9 cellular contexts compared by ENCODE assay signal in the genomic region with DNA sequence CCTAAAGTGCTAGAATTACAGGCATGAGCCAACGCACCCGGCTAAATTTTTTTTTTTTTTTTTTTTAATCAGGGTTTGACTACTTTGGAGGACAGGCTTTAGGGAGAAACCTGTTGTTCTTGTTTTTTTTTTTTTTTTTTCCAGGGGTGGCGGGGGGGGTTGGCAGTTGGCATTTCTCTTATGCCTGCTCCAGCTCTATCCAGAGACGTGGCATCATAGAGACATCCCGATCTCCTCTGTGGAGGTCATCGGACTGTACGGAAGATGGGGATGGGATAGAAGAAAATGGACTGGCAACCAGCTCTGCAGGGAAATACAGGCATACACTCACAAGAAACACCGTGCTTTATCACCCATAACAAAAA.
DNase-seq lines count a peak whose midpoint lies in the region; ATAC-seq and TF ChIP-seq lines count a peak whose summit lies in the region.
"Had no signal": no experiment of that assay in that cellular context is flagged by ENCODE, and none has a peak within 500 bp of the region (broad histone marks: within the 10 kb centered on the region; RNA-seq: fewer than 3 reads in every experiment).

No MANE protein-coding gene starts in this region.

- peak overlapping the region; percentile 59 for H3K9ac ChIP-seq in adipocyte (ENCODE audit: low read length)

- peak overlapping the region; percentile 72 for H3K4me3 ChIP-seq in adipocyte (ENCODE audit: low read length)
- peak overlapping the region; percentile 3 for H3K4me3 ChIP-seq in kidney epithelial cell (ENCODE audit: low read depth, low read length)
- no peak overlapping the region for H3K4me3 ChIP-seq in A673 (ENCODE audit: low read depth, low read length, poor library complexity, severe bottlenecking)

- peaks cover 48% of the 10 kb centered on the region for H3K4me1 ChIP-seq in adipocyte (ENCODE audit: control insufficient read depth, insufficient read depth, low read length)
- peaks cover 17% of the 10 kb centered on the region for H3K4me1 ChIP-seq in A673 (ENCODE audit: insufficient read depth, low read length, poor library complexity, severe bottlenecking)

- H3K27me3 Mint-ChIP-seq in T-helper 2 cell treated with Interferon-gamma antibody and Interleukin-4, amounts not matched to agents 5 μg/mL and 100 μg/mL, for 36 hours (ENCODE audit: low read depth), result peaks cover 11% of the 10 kb centered on the region
- H3K27me3 Mint-ChIP-seq in stimulated activated naive CD8-positive, alpha-beta T cell treated with anti-CD3 and anti-CD28 coated beads, Interleukin-15, amount 100 ng/mL, for 72 hours, result no peaks in the 10 kb centered on the region

- intact Hi-C loops in A673 (cut with micrococcal nuclease; ENCODE audit: unreplicated experiment), result no loop called here

- no peak for ATAC-seq in stimulated activated naive CD8-positive, alpha-beta T cell treated with anti-CD3 and anti-CD28 coated beads, Interleukin-15, amount 100 ng/mL, for 72 hours

- DNase-seq in T-helper 2 cell treated with Interferon-gamma antibody and Interleukin-4, amounts not matched to agents 5 μg/mL and 100 μg/mL, for 36 hours (ENCODE audit: low spot score), result no peak
- no peak for DNase-seq in T-helper 2 cell
- no peak for DNase-seq in adipocyte (ENCODE audit: low read depth)
- DNase-seq in kidney epithelial cell (ENCODE audit: low read depth), result no peak
- no peak for DNase-seq in stimulated activated naive CD8-positive, alpha-beta T cell treated with anti-CD3 and anti-CD28 coated beads, Interleukin-15, amount 100 ng/mL, for 72 hours
- DNase-seq in A673 (ENCODE audit: low spot score), result no peak
- DNase-seq in A172 (ENCODE audit: low spot score), result no peak
- DNase-seq in stimulated activated naive CD4-positive, alpha-beta T cell (lab: John Stamatoyannopoulos, UW), result no peak
- DNase-seq: SW 1271 had no signal

- no peaks in the 10 kb centered on the region for H3K36me3 Mint-ChIP-seq in T-helper 2 cell treated with Interferon-gamma antibody and Interleukin-4, amounts not matched to agents 5 μg/mL and 100 μg/mL, for 36 hours (ENCODE audit: low read depth)

- peak overlapping the region; percentile 56 for H3K4me3 Mint-ChIP-seq in T-helper 2 cell treated with Interferon-gamma antibody and Interleukin-4, amounts not matched to agents 5 μg/mL and 100 μg/mL, for 36 hours
- H3K4me3 Mint-ChIP-seq in stimulated activated naive CD8-positive, alpha-beta T cell treated with anti-CD3 and anti-CD28 coated beads, Interleukin-15, amount 100 ng/mL, for 72 hours, result peak overlapping the region; percentile 72 to 81

- peak overlapping the region; percentile 19 for H3K27ac Mint-ChIP-seq in T-helper 2 cell treated with Interferon-gamma antibody and Interleukin-4, amounts not matched to agents 5 μg/mL and 100 μg/mL, for 36 hours
- H3K27ac Mint-ChIP-seq in stimulated activated naive CD8-positive, alpha-beta T cell treated with anti-CD3 and anti-CD28 coated beads, Interleukin-15, amount 100 ng/mL, for 72 hours, result no peak overlapping the region

- H3K9me3 ChIP-seq in adipocyte (ENCODE audit: control insufficient read depth, low read length) (no peaks in the 10 kb centered on the region), A673 (ENCODE audit: low read depth, low read length, poor library complexity, severe bottlenecking) (no peaks in the 10 kb centered on the region)

- TF ChIP-seq CTCF in kidney epithelial cell (IDR thresholded peaks at IDR 0.05; ENCODE audit: insufficient read depth, low read length, poor library complexity, severe bottlenecking) (no peak), A673 (conservative IDR thresholded peaks at IDR 0.05; ENCODE audit: low read depth, low read length) (no peak)

- H3K9me3 Mint-ChIP-seq in T-helper 2 cell treated with Interferon-gamma antibody and Interleukin-4, amounts not matched to agents 5 μg/mL and 100 μg/mL, for 36 hours, result peaks cover 5% of the 10 kb centered on the region
- no peaks in the 10 kb centered on the region for H3K9me3 Mint-ChIP-seq in stimulated activated naive CD8-positive, alpha-beta T cell treated with anti-CD3 and anti-CD28 coated beads, Interleukin-15, amount 100 ng/mL, for 72 hours

- H3K27me3 ChIP-seq in adipocyte (replicated peaks; ENCODE audit: control insufficient read depth, insufficient read depth, low read length) (no peaks in the 10 kb centered on the region), kidney epithelial cell (ENCODE audit: control insufficient read depth, insufficient read depth, low read length) (no peaks in the 10 kb centered on the region), A673 (replicated peaks; ENCODE audit: insufficient read depth, low read depth, low read length, poor library complexity) (no peaks in the 10 kb centered on the region)

- POLR2A ChIA-PET in A673 (lab: Charles Lee; ENCODE audit: low non-redundant PET), result no interaction called here

- H3K27ac ChIP-seq in A673 (ENCODE audit: low read depth, low read length, poor library complexity, severe bottlenecking), result no peak overlapping the region

- H3K4me1 Mint-ChIP-seq in T-helper 2 cell treated with Interferon-gamma antibody and Interleukin-4, amounts not matched to agents 5 μg/mL and 100 μg/mL, for 36 hours (ENCODE audit: low read depth), result peaks cover 16% of the 10 kb centered on the region
- H3K4me1 Mint-ChIP-seq in stimulated activated naive CD8-positive, alpha-beta T cell treated with anti-CD3 and anti-CD28 coated beads, Interleukin-15, amount 100 ng/mL, for 72 hours, result peaks cover 25% of the 10 kb centered on the region

- CTCF ChIA-PET in A673 (lab: Charles Lee), result no interaction called here

- no TSS peak for BruUV-seq in A673 (replicated peaks; lab: Mats Ljungman, UMichigan)

- H3K36me3 ChIP-seq in adipocyte (ENCODE audit: control insufficient read depth, insufficient read depth, low read length, severe bottlenecking) (peaks cover 11% of the 10 kb centered on the region), kidney epithelial cell (ENCODE audit: control insufficient read depth, insufficient read depth, low read length) (no peaks in the 10 kb centered on the region), A673 (ENCODE audit: insufficient read depth, low read length, poor library complexity, severe bottlenecking) (no peaks in the 10 kb centered on the region)
